ENCODE assay signal across 12 cellular contexts in the genomic region with DNA sequence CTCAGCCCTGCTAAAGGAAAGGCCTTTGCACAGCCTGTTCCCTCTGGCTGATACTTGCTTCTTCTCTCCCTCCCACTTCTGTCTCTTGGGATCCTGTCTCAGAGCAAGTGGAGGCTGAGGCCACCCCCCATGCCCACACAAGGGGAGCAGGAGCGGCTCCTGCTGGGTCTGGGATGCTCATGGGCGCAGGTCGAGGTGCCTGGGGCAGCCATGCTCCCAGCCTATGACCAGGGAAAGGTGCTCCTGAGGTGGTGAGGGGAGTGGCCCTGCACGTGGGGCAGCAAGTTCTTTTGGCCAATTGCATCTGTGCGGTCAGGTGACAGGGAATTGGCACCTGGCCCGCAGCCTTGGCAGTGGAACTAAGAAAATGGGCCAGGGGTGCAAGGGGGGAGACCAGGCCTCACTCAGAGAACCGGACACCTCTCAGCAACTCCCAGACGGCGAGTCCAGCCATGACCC. TPM values are rescaled to one million over a fixed set of nuclear protein-coding genes. Genes with fewer than 3 reads are reported as not detected.
DNase-seq lines count a peak whose midpoint lies in the region; ATAC-seq, FAIRE-seq and TF ChIP-seq lines count a peak whose summit lies in the region.
"Had no signal": no experiment of that assay in that cellular context is flagged by ENCODE, and none has a peak within 500 bp of the region (broad histone marks: within the 10 kb centered on the region; RNA-seq: fewer than 3 reads in every experiment).

No MANE protein-coding gene starts in this region.

- ATAC-seq in naive thymus-derived CD8-positive, alpha-beta T cell, result no peak
- no peak for ATAC-seq in stimulated activated naive B cell treated with anti-CD40 and anti-IgM and Interleukin-4, amounts not matched to agents 10 μg/mL and 1 μg/mL and 100 μg/mL, for 72 hours (replicated peaks)

- H3K27ac ChIP-seq in DOHH2 (ENCODE audit: low read depth, low read length), result no peak overlapping the region

- H3K4me3 ChIP-seq in DOHH2 (ENCODE audit: low read length), result no peak overlapping the region; the same call in 1 of the 2 replicates

- no peaks in the 10 kb centered on the region for H3K36me3 Mint-ChIP-seq in naive thymus-derived CD8-positive, alpha-beta T cell
- H3K36me3 Mint-ChIP-seq in stimulated activated naive B cell treated with anti-CD40 and anti-IgM and Interleukin-4, amounts not matched to agents 10 μg/mL and 1 μg/mL and 100 μg/mL, for 72 hours, result peaks cover 0 to 6% of the 10 kb centered on the region in 2 donors

- H3F3A ChIP-seq in DOHH2 (ENCODE audit: control insufficient read depth, insufficient read depth), result peaks cover 6% of the 10 kb centered on the region; the same call in 1 of the 2 replicates

- no peaks in the 10 kb centered on the region for H3K36me3 ChIP-seq in DOHH2 (ENCODE audit: control insufficient read depth, low read length)

- FAIRE-seq in frontal cortex (lab: Jason Lieb, UNC), result no peak

- H3K4me1 ChIP-seq in DOHH2 (ENCODE audit: control insufficient read depth, low read length), result peaks cover 46% of the 10 kb centered on the region

- no peaks in the 10 kb centered on the region for H3K9me2 ChIP-seq in DOHH2 (replicated peaks; ENCODE audit: control insufficient read depth, low read length)

- peak overlapping the region in 2 of 10 donors; percentile 56 to 86 for H3K27ac Mint-ChIP-seq in naive thymus-derived CD8-positive, alpha-beta T cell
- no peak overlapping the region for H3K27ac Mint-ChIP-seq in stimulated activated naive B cell treated with anti-CD40 and anti-IgM and Interleukin-4, amounts not matched to agents 10 μg/mL and 1 μg/mL and 100 μg/mL, for 72 hours

- peaks cover 0 to 16% (median 3%) of the 10 kb centered on the region in 5 donors for H3K27me3 Mint-ChIP-seq in naive thymus-derived CD8-positive, alpha-beta T cell
- peaks cover 12 to 16% of the 10 kb centered on the region in 2 donors for H3K27me3 Mint-ChIP-seq in stimulated activated naive B cell treated with anti-CD40 and anti-IgM and Interleukin-4, amounts not matched to agents 10 μg/mL and 1 μg/mL and 100 μg/mL, for 72 hours

- peak overlapping the region in 8 of 10 donors; percentile 12 to 77 (median 33) for H3K4me3 Mint-ChIP-seq in naive thymus-derived CD8-positive, alpha-beta T cell
- no peak overlapping the region for H3K4me3 Mint-ChIP-seq in stimulated activated naive B cell treated with anti-CD40 and anti-IgM and Interleukin-4, amounts not matched to agents 10 μg/mL and 1 μg/mL and 100 μg/mL, for 72 hours

- DNase-seq in NCI-H2029 (lab: John Stamatoyannopoulos, UW) (peak; percentile 41), NCI-H2029 treated with DMSO at 0.1 percent for 48 hours (lab: John Stamatoyannopoulos, UW) (no peak), astrocyte of the hippocampus (ENCODE audit: low read depth, low spot score) (peak; percentile 57), amniotic stem cell (lab: John Stamatoyannopoulos, UW) (no peak), frontal cortex (ENCODE audit: low spot score in 2 of 2) (no peak)
- DNase-seq in naive thymus-derived CD8-positive, alpha-beta T cell, result no peak
- DNase-seq in stimulated activated naive B cell treated with anti-CD40 and anti-IgM and Interleukin-4, amounts not matched to agents 10 μg/mL and 1 μg/mL and 100 μg/mL, for 72 hours, result no peak
- DNase-seq: ACHN; activated T-cell treated with anti-CD3 and anti-CD28 coated beads, Interleukin-2, amount 50 U/mL, for 1 hour; stimulated activated CD4-positive, alpha-beta T cell treated with anti-CD3 and anti-CD28 coated beads, Interleukin-4, amount 100 ng/mL, for 24 hours; trophoblast cell had no signal

- 0 out of 2 replicates have a peak, but pooled peaks cover 3% of the 10 kb centered on the region for H3K27me3 ChIP-seq in DOHH2 (ENCODE audit: control insufficient read depth, low read length)

- H4K20me1 ChIP-seq in DOHH2 (ENCODE audit: control insufficient read depth, insufficient read depth, low read depth, low read length), result peaks cover 3% of the 10 kb centered on the region; the same call in 1 of the 2 replicates

- no peak for TF ChIP-seq CTCF in DOHH2 (IDR thresholded peaks at IDR 0.05; ENCODE audit: low read depth, low read length, poor library complexity, severe bottlenecking)

- peak overlapping the region; percentile 74 for H3K4me2 ChIP-seq in DOHH2 (ENCODE audit: low read length)

- no peaks in the 10 kb centered on the region for H3K9me3 ChIP-seq in DOHH2 (ENCODE audit: control insufficient read depth, insufficient read depth, low read length)

- H3K9me3 Mint-ChIP-seq in naive thymus-derived CD8-positive, alpha-beta T cell, result no peaks in the 10 kb centered on the region
- H3K9me3 Mint-ChIP-seq in stimulated activated naive B cell treated with anti-CD40 and anti-IgM and Interleukin-4, amounts not matched to agents 10 μg/mL and 1 μg/mL and 100 μg/mL, for 72 hours, result no peaks in the 10 kb centered on the region

- no peaks in the 10 kb centered on the region for H3K79me2 ChIP-seq in DOHH2 (ENCODE audit: control insufficient read depth, low read length)

- H3K4me1 Mint-ChIP-seq in naive thymus-derived CD8-positive, alpha-beta T cell, result peaks cover 0 to 19% (median 11%) of the 10 kb centered on the region in 4 donors
- H3K4me1 Mint-ChIP-seq in stimulated activated naive B cell treated with anti-CD40 and anti-IgM and Interleukin-4, amounts not matched to agents 10 μg/mL and 1 μg/mL and 100 μg/mL, for 72 hours, result peaks cover 19 to 38% of the 10 kb centered on the region in 2 donors

- POLR2A ChIA-PET in naive thymus-derived CD8-positive, alpha-beta T cell (lab: Charles Lee), result no interaction called here

RNA-seq across cellular contexts. Expression of gene MAPK11, which starts 1.5 kb away (rescaled TPM):
- total RNA-seq in naive thymus-derived CD8-positive, alpha-beta T cell, result 1 to 10 TPM in 1 of 2 experiments, under 1 TPM in 1; 0.86 to 1.2 TPM
- polyA plus RNA-seq in naive thymus-derived CD8-positive, alpha-beta T cell, result under 1 TPM; 0.13 to 0.24 (median 0.16) TPM
- 16.3 TPM for total RNA-seq in frontal cortex

RNA-seq across cellular contexts. Expression of gene MAPK12, which starts 7.2 kb away (rescaled TPM):
- 1 to 10 TPM; 2.1 to 2.9 TPM for total RNA-seq in naive thymus-derived CD8-positive, alpha-beta T cell
- polyA plus RNA-seq in naive thymus-derived CD8-positive, alpha-beta T cell, result under 1 TPM in 2 of 3 donors, not detected in 1; 0.02 to 0.03 TPM
- 11.4 TPM for total RNA-seq in frontal cortex

RNA-seq across cellular contexts. Expression of gene HDAC10, which starts 17.6 kb away (rescaled TPM):
- total RNA-seq in naive thymus-derived CD8-positive, alpha-beta T cell, result 100 to 1,000 TPM; 107 to 114 TPM
- polyA plus RNA-seq in naive thymus-derived CD8-positive, alpha-beta T cell, result 1 to 10 TPM; 5.4 to 7.8 (median 6.4) TPM
- total RNA-seq in frontal cortex, result 16.7 TPM

RNA-seq across cellular contexts. Expression of gene TUBGCP6, which starts 23.9 kb away (rescaled TPM):
- 100 to 1,000 TPM; 153 to 156 TPM for total RNA-seq in naive thymus-derived CD8-positive, alpha-beta T cell
- 10 to 100 TPM in 2 of 3 donors, 1 to 10 TPM in 1; 9.3 to 25.2 (median 17.3) TPM for polyA plus RNA-seq in naive thymus-derived CD8-positive, alpha-beta T cell
- total RNA-seq in frontal cortex, result 29.3 TPM

RNA-seq across cellular contexts. Expression of gene PLXNB2, which starts 38.8 kb away (rescaled TPM):
- total RNA-seq in naive thymus-derived CD8-positive, alpha-beta T cell, result 10 to 100 TPM; 14.3 to 16.7 TPM
- 1 to 10 TPM in 2 of 3 donors, under 1 TPM in 1; 0.72 to 4.1 (median 1.1) TPM for polyA plus RNA-seq in naive thymus-derived CD8-positive, alpha-beta T cell
- 44.4 TPM for total RNA-seq in frontal cortex

Comparison
In these comparisons a context has a peak if more than half of its experiments do, and no peak if none do; other contexts are left out.
1. DNase-seq: peak in NCI-H2029 (single experiment) and astrocyte of the hippocampus (single experiment); none in NCI-H2029 treated with DMSO at 0.1 percent for 48 hours (single experiment), naive thymus-derived CD8-positive, alpha-beta T cell (0 of 10), stimulated activated naive B cell treated with anti-CD40 and anti-IgM and Interleukin-4, amounts not matched to agents 10 μg/mL and 1 μg/mL and 100 μg/mL, for 72 hours (single experiment), amniotic stem cell (single experiment) and frontal cortex (0 of 2).
2. H3K4me3 Mint-ChIP-seq: peak in naive thymus-derived CD8-positive, alpha-beta T cell (8 of 10); none in stimulated activated naive B cell treated with anti-CD40 and anti-IgM and Interleukin-4, amounts not matched to agents 10 μg/mL and 1 μg/mL and 100 μg/mL, for 72 hours (0 of 2).